8 cellular contexts compared by ENCODE assay signal in genomic region chr6:53725791-53726575, GRCh38.
DNase-seq lines count a peak whose midpoint lies in the region; ATAC-seq and TF ChIP-seq lines count a peak whose summit lies in the region.

No MANE protein-coding gene starts in this region.

- no peaks in the 10 kb centered on the region for H3K36me3 Mint-ChIP-seq in activated naive CD4-positive, alpha-beta T cell treated with anti-CD3 and anti-CD28 coated beads, Interleukin-2, amount 10 ng/mL, durations not matched to agents 7 days and 5 days

- POLR2A ChIA-PET in HEK293T (lab: Yijun Ruan, JAX), result interaction anchor here (0.7 to 1.1 kb wide), 2 partner anchors 69 to 230 kb away, joined by 3 read pairs; partner anchors contain the start of gene LRRC1

- CTCF ChIA-PET in HEK293T (lab: Yijun Ruan, JAX), result interaction anchor here (0.5 to 3.3 kb wide), 19 partner anchors 9 to 536 kb away, joined by 3 to 27 read pairs (median 3); no protein-coding TSS in a partner anchor
- CTCF ChIA-PET in activated naive CD4-positive, alpha-beta T cell treated with anti-CD3 and anti-CD28 coated beads, Interleukin-2, amount 10 ng/mL, durations not matched to agents 7 days and 5 days (lab: Charles Lee), result interaction anchor here (0.6 to 11.5 kb wide), 19 partner anchors 9 to 555 kb away, joined by 3 to 134 read pairs (median 4); no protein-coding TSS in a partner anchor

- H3K9me3 Mint-ChIP-seq in activated naive CD4-positive, alpha-beta T cell treated with anti-CD3 and anti-CD28 coated beads, Interleukin-2, amount 10 ng/mL, durations not matched to agents 7 days and 5 days, result no peaks in the 10 kb centered on the region

- TF ChIP-seq CTCF in GM10266 (IDR thresholded peaks at IDR 0.05; ENCODE audit: control insufficient read depth, insufficient read depth, low read depth, missing control alignments) (peak; percentile 99), psoas muscle (IDR thresholded peaks at IDR 0.05) (peak; percentile 97)

- H3K4me1 Mint-ChIP-seq in activated naive CD4-positive, alpha-beta T cell treated with anti-CD3 and anti-CD28 coated beads, Interleukin-2, amount 10 ng/mL, durations not matched to agents 7 days and 5 days, result peaks cover 9% of the 10 kb centered on the region

- DNase-seq in GM10266 (ENCODE audit: extremely low spot score), result peak; percentile 74
- peak; percentile 85 for DNase-seq in HEK293T (ENCODE audit: extremely low spot score)
- peak; percentile 85 for DNase-seq in NAMALWA (ENCODE audit: low spot score)
- peak; percentile 51 for DNase-seq in SKM-1 (lab: John Stamatoyannopoulos, UW; ENCODE audit: unreplicated experiment)
- DNase-seq in activated naive CD4-positive, alpha-beta T cell treated with anti-CD3 and anti-CD28 coated beads, Interleukin-2, amount 10 ng/mL, durations not matched to agents 7 days and 5 days, result peak; percentile 80
- DNase-seq in Right ventricle myocardium inferior (ENCODE audit: missing footprints), result peak; percentile 88
- peak; percentile 78 to 88 for DNase-seq in psoas muscle
- DNase-seq in mesenteric fat pad (ENCODE audit: low spot score), result no peak

- H3K36me3 ChIP-seq in psoas muscle (ENCODE audit: insufficient read depth in 1 of 2, low read depth in 1 of 2), result no peaks in the 10 kb centered on the region

- no peak overlapping the region for H3K27ac ChIP-seq in psoas muscle

- H3K4me3 Mint-ChIP-seq in activated naive CD4-positive, alpha-beta T cell treated with anti-CD3 and anti-CD28 coated beads, Interleukin-2, amount 10 ng/mL, durations not matched to agents 7 days and 5 days, result no peak overlapping the region

- H3K4me1 ChIP-seq in psoas muscle, result no peaks in the 10 kb centered on the region

- H3K9me3 ChIP-seq in psoas muscle, result no peaks in the 10 kb centered on the region

- peaks cover 48% of the 10 kb centered on the region for H3K27me3 Mint-ChIP-seq in activated naive CD4-positive, alpha-beta T cell treated with anti-CD3 and anti-CD28 coated beads, Interleukin-2, amount 10 ng/mL, durations not matched to agents 7 days and 5 days

- WGBS in psoas muscle, 3 donors, result 38 to 41% (median 40%) methylated on average over 17 to 18 of the region's 18 CpGs

- no peak overlapping the region for H3K4me3 ChIP-seq in psoas muscle

- peak; percentile 82 for ATAC-seq in Right ventricle myocardium inferior
- peak; percentile 89 to 97 (median 94) for ATAC-seq in psoas muscle

- no peak overlapping the region for H3K27ac Mint-ChIP-seq in activated naive CD4-positive, alpha-beta T cell treated with anti-CD3 and anti-CD28 coated beads, Interleukin-2, amount 10 ng/mL, durations not matched to agents 7 days and 5 days

- intact Hi-C loops in Right ventricle myocardium inferior (cut with DNase I) (loop anchor here (5.0 to 10.0 kb wide), 2 partner anchors 179 to 551 kb away; partner anchors contain the start of gene GCLC), psoas muscle (cut with DNase I) (loop anchor here (1.0 to 10.0 kb wide), 8 partner anchors 74 to 554 kb away; partner anchors contain the start of gene GCLC (in 1 of the 2))

- no peaks in the 10 kb centered on the region for H3K27me3 ChIP-seq in psoas muscle (ENCODE audit: insufficient read depth in 3 of 3, low read length in 2 of 3)

TF ChIP-seq in HEK293T, 16 proteins besides CTCF, POLR2A, EP300 and RAD21:
- TF ChIP-seq ZNF384 (IDR thresholded peaks at IDR 0.05), result peak; percentile 59; the same call in 1 of the 2 replicates
- no peak for TF ChIP-seq CTBP1 (IDR thresholded peaks at IDR 0.05; ENCODE audit: borderline replicate concordance)
